ENCODE assay signal across 1 cellular context in the genomic region with DNA sequence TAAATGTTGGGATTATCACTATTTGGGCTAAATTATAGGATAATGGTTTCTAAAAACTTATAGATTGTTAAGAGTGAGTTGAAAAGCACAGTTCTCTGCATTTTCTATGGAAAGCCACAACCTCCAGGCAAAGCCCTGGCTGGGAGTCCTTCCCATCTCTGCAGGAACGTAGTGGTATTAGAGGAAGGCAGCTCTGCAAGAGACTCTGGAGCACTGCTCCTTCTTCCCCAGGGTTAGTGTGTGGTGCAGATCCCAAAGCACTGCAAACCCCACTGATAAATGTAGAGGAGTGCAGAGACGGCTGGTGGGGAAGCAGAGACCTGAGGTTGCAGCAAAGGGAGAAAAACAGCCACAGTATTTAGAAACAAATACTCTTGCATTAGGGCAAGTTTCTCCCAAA.
TF ChIP-seq lines count a peak whose summit lies in the region.

No MANE protein-coding gene starts in this region.

TF ChIP-seq in IMR-90, 13 proteins besides CTCF, POLR2A, EP300 and RAD21 (continued from another document):
- TF ChIP-seq, protein P1, sequence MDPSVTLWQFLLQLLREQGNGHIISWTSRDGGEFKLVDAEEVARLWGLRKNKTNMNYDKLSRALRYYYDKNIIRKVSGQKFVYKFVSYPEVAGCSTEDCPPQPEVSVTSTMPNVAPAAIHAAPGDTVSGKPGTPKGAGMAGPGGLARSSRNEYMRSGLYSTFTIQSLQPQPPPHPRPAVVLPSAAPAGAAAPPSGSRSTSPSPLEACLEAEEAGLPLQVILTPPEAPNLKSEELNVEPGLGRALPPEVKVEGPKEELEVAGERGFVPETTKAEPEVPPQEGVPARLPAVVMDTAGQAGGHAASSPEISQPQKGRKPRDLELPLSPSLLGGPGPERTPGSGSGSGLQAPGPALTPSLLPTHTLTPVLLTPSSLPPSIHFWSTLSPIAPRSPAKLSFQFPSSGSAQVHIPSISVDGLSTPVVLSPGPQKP (IDR thresholded peaks at IDR 0.05; ENCODE audit: borderline replicate concordance, low read depth, low read length) = no peak
- TF ChIP-seq NFE2L2 (IDR thresholded peaks at IDR 0.05; ENCODE audit: low read depth, low read length) (no peak), RCOR1 (IDR thresholded peaks at IDR 0.05; ENCODE audit: insufficient replicate concordance, low read length) (no peak), MXI1 (IDR thresholded peaks at IDR 0.05; ENCODE audit: borderline replicate concordance, low read depth, low read length) (no peak), MAZ (IDR thresholded peaks at IDR 0.05; ENCODE audit: borderline replicate concordance, low read depth, low read length) (no peak), CEBPB (IDR thresholded peaks at IDR 0.05; ENCODE audit: low read depth, low read length) (no peak), BHLHE40 (IDR thresholded peaks at IDR 0.05; ENCODE audit: low read depth, low read length) (no peak), MAFK (IDR thresholded peaks at IDR 0.05; ENCODE audit: low read depth, low read length) (no peak), CHD1 (IDR thresholded peaks at IDR 0.05; ENCODE audit: low read depth, low read length) (no peak), FOS (IDR thresholded peaks at IDR 0.05; ENCODE audit: low read depth, low read length) (no peak), SMC3 (IDR thresholded peaks at IDR 0.05; ENCODE audit: low read depth, low read length) (no peak), RFX5 (IDR thresholded peaks at IDR 0.05; ENCODE audit: low read depth, low read length) (no peak)
